43 cellular contexts compared by ENCODE assay signal in genomic region chr22:23759566-23759965, GRCh38. TPM values are rescaled to one million over a fixed set of nuclear protein-coding genes. Genes with fewer than 3 reads are reported as not detected.
"Had no signal": no experiment of that assay in that cellular context is flagged by ENCODE, and none has a peak within 500 bp of the region (broad histone marks: within the 10 kb centered on the region; RNA-seq: fewer than 3 reads in every experiment).

No MANE protein-coding gene starts in this region.

- H3K4me3 Mint-ChIP-seq: activated naive CD4-positive, alpha-beta T cell treated with anti-CD3 and anti-CD28 coated beads for 36 hours; activated naive CD4-positive, alpha-beta T cell treated with anti-CD3 and anti-CD28 coated beads, Interleukin-2, amount 10 ng/mL, durations not matched to agents 7 days and 5 days; activated naive CD4-positive, alpha-beta T cell treated with anti-CD3 and anti-CD28 coated beads, Interleukin-2, amount 50 U/mL, for 24 hours; activated naive CD8-positive, alpha-beta T cell; activated naive CD8-positive, alpha-beta T cell treated with anti-CD3 and anti-CD28 coated beads for 36 hours; activated naive CD8-positive, alpha-beta T cell treated with anti-CD3 and anti-CD28 coated beads, Interleukin-2, amount 10 ng/mL, durations not matched to agents 7 days and 5 days; activated naive CD8-positive, alpha-beta T cell treated with anti-CD3 and anti-CD28 coated beads, Interleukin-2, amount 50 U/mL, for 24 hours; activated T-cell treated with anti-CD3 and anti-CD28 coated beads, Interleukin-2, amount 50 U/mL, for 24 hours; activated T-cell treated with anti-CD3 and anti-CD28 coated beads, Interleukin-2, amount 50 U/mL, for 4 hours; activated T-cell treated with anti-CD3 and anti-CD28 coated beads, Interleukin-2, amount 50 U/mL, for 72 hours; activated T-helper 1 cell treated with anti-CD3 and anti-CD28 coated beads, Interleukin-12 subunit alpha, Interleukin-12 subunit beta, Interleukin-2, Interleukin-4 antibody, amounts not matched to agents 30 ng/mL and 10 ng/mL and 1 ng/mL, durations not matched to agents 14 hours and 24 hours and 36 hours; activated T-helper 17 cell treated with anti-CD3 and anti-CD28 coated beads, Interleukin-2, amount 50 U/mL, for 72 hours; brain; central memory CD8-positive, alpha-beta T cell had no signal

- FAIRE-seq: astrocyte, bronchial epithelial cell had no signal

- H3K36me3 Mint-ChIP-seq: activated naive CD4-positive, alpha-beta T cell treated with anti-CD3 and anti-CD28 coated beads, Interleukin-2, amount 50 U/mL, for 24 hours; activated naive CD4-positive, alpha-beta T cell treated with anti-CD3 and anti-CD28 coated beads, Interleukin-2, amount 50 U/mL, for 72 hours; activated naive CD8-positive, alpha-beta T cell; brain had no signal

- DNase-seq: activated effector memory CD4-positive, alpha-beta T cell treated with anti-CD3 and anti-CD28 coated beads, Interleukin-2, amount 50 U/mL, for 16 hours; activated effector memory CD4-positive, alpha-beta T cell treated with Interleukin-2 at 50 U/mL for 16 hours; activated gamma-delta T cell; activated gamma-delta T cell treated with Interleukin-2 at 50 U/mL for 16 hours; activated naive CD4-positive, alpha-beta T cell; activated naive CD4-positive, alpha-beta T cell treated with anti-CD3 and anti-CD28 coated beads for 36 hours; activated naive CD4-positive, alpha-beta T cell treated with anti-CD3 and anti-CD28 coated beads, Interleukin-2, amount 10 ng/mL, durations not matched to agents 7 days and 5 days; activated naive CD4-positive, alpha-beta T cell treated with anti-CD3 and anti-CD28 coated beads, Interleukin-2, amount 50 U/mL, for 16 hours; activated naive CD4-positive, alpha-beta T cell treated with Interleukin-2 at 50 U/mL for 16 hours; activated naive CD8-positive, alpha-beta T cell treated with anti-CD3 and anti-CD28 coated beads for 36 hours; activated naive CD8-positive, alpha-beta T cell treated with anti-CD3 and anti-CD28 coated beads, Interleukin-2, amount 10 ng/mL, durations not matched to agents 7 days and 5 days; activated naive CD8-positive, alpha-beta T cell treated with anti-CD3 and anti-CD28 coated beads, Interleukin-2, amount 50 U/mL, for 24 hours; activated T-cell treated with anti-CD3 and anti-CD28 coated beads, Interleukin-2, amount 50 U/mL, for 1 hour; activated T-cell treated with anti-CD3 and anti-CD28 coated beads, Interleukin-2, amount 50 U/mL, for 24 hours; activated T-cell treated with anti-CD3 and anti-CD28 coated beads, Interleukin-2, amount 50 U/mL, for 4 hours; activated T-cell treated with anti-CD3 and anti-CD28 coated beads, Interleukin-2, amount 50 U/mL, for 48 hours; activated T-cell treated with anti-CD3 and anti-CD28 coated beads, Interleukin-2, amount 50 U/mL, for 72 hours; adrenal gland; amniotic stem cell; amygdala; anterior cingulate cortex; aorta; body of pancreas; brain microvascular endothelial cell; caudate nucleus; central memory CD4-positive, alpha-beta T cell; cerebellar nuclear complex had no signal

- H3K4me1 ChIP-seq: body of pancreas, breast epithelium had no signal

- ATAC-seq: activated naive CD4-positive, alpha-beta T cell treated with anti-CD3 and anti-CD28 coated beads, Interleukin-2, amount 50 U/mL, for 72 hours; activated naive CD8-positive, alpha-beta T cell treated with anti-CD3 and anti-CD28 coated beads, Interleukin-2, amount 50 U/mL, for 24 hours; activated T-cell treated with anti-CD3 and anti-CD28 coated beads, Interleukin-2, amount 50 U/mL, for 4 hours; activated T-cell treated with anti-CD3 and anti-CD28 coated beads, Interleukin-2, amount 50 U/mL, for 72 hours; activated T-helper 17 cell treated with anti-CD3 and anti-CD28 coated beads, Interleukin-2, amount 50 U/mL, for 72 hours; body of pancreas had no signal

- H3K27me3 ChIP-seq: adrenal gland, ascending aorta, body of pancreas, brain microvascular endothelial cell, breast epithelium, cardiac muscle cell had no signal

- H3K9me3 ChIP-seq: adrenal gland, ascending aorta, body of pancreas, breast epithelium had no signal

- H3K27ac ChIP-seq: adrenal gland, ascending aorta, body of pancreas, brain microvascular endothelial cell, breast epithelium, cardiac muscle cell had no signal

- H3K4me3 ChIP-seq: adrenal gland, ascending aorta, body of pancreas, breast epithelium, cardiac muscle cell had no signal

- H3K4me1 Mint-ChIP-seq: activated T-helper 17 cell treated with anti-CD3 and anti-CD28 coated beads, Interleukin-2, amount 50 U/mL, for 72 hours had no signal

- H3K36me3 ChIP-seq: adrenal gland, ascending aorta, brain microvascular endothelial cell, breast epithelium, cardiac muscle cell had no signal

- H3K27me3 Mint-ChIP-seq: activated naive CD4-positive, alpha-beta T cell treated with anti-CD3 and anti-CD28 coated beads, Interleukin-2, amount 50 U/mL, for 24 hours; activated naive CD8-positive, alpha-beta T cell; activated naive CD8-positive, alpha-beta T cell treated with anti-CD3 and anti-CD28 coated beads for 36 hours; activated naive CD8-positive, alpha-beta T cell treated with anti-CD3 and anti-CD28 coated beads, Interleukin-2, amount 50 U/mL, for 24 hours; activated T-cell treated with anti-CD3 and anti-CD28 coated beads, Interleukin-2, amount 50 U/mL, for 24 hours; activated T-helper 17 cell treated with anti-CD3 and anti-CD28 coated beads, Interleukin-2, amount 50 U/mL, for 72 hours; brain; central memory CD8-positive, alpha-beta T cell had no signal

- H3K27ac Mint-ChIP-seq: activated naive CD4-positive, alpha-beta T cell treated with anti-CD3 and anti-CD28 coated beads for 36 hours; activated naive CD4-positive, alpha-beta T cell treated with anti-CD3 and anti-CD28 coated beads, Interleukin-2, amount 10 ng/mL, durations not matched to agents 7 days and 5 days; activated naive CD8-positive, alpha-beta T cell; activated naive CD8-positive, alpha-beta T cell treated with anti-CD3 and anti-CD28 coated beads for 36 hours; activated naive CD8-positive, alpha-beta T cell treated with anti-CD3 and anti-CD28 coated beads, Interleukin-2, amount 10 ng/mL, durations not matched to agents 7 days and 5 days; activated naive CD8-positive, alpha-beta T cell treated with anti-CD3 and anti-CD28 coated beads, Interleukin-2, amount 50 U/mL, for 24 hours; activated T-cell treated with anti-CD3 and anti-CD28 coated beads, Interleukin-2, amount 50 U/mL, for 24 hours; activated T-cell treated with anti-CD3 and anti-CD28 coated beads, Interleukin-2, amount 50 U/mL, for 72 hours; activated T-helper 1 cell treated with anti-CD3 and anti-CD28 coated beads, Interleukin-12 subunit alpha, Interleukin-12 subunit beta, Interleukin-2, Interleukin-4 antibody, amounts not matched to agents 30 ng/mL and 10 ng/mL and 1 ng/mL, durations not matched to agents 14 hours and 24 hours and 36 hours; activated T-helper 17 cell treated with anti-CD3 and anti-CD28 coated beads, Interleukin-2, amount 50 U/mL, for 72 hours; activated T-helper 2 cell treated with anti-CD3 and anti-CD28 coated beads, Interferon-gamma antibody, Interleukin-2, Interleukin-4, amounts not matched to agents 10 μg/mL and 5 μg/mL and 100 μg/mL, durations not matched to agents 14 hours and 24 hours and 36 hours; brain had no signal

- H3K9me3 Mint-ChIP-seq: activated naive CD4-positive, alpha-beta T cell treated with anti-CD3 and anti-CD28 coated beads for 36 hours; activated naive CD4-positive, alpha-beta T cell treated with anti-CD3 and anti-CD28 coated beads, Interleukin-2, amount 10 ng/mL, durations not matched to agents 7 days and 5 days; activated naive CD4-positive, alpha-beta T cell treated with anti-CD3 and anti-CD28 coated beads, Interleukin-2, amount 50 U/mL, for 24 hours; activated naive CD4-positive, alpha-beta T cell treated with anti-CD3 and anti-CD28 coated beads, Interleukin-2, amount 50 U/mL, for 72 hours; activated naive CD8-positive, alpha-beta T cell treated with anti-CD3 and anti-CD28 coated beads for 36 hours; activated naive CD8-positive, alpha-beta T cell treated with anti-CD3 and anti-CD28 coated beads, Interleukin-2, amount 10 ng/mL, durations not matched to agents 7 days and 5 days; activated naive CD8-positive, alpha-beta T cell treated with anti-CD3 and anti-CD28 coated beads, Interleukin-2, amount 50 U/mL, for 24 hours; activated T-cell treated with anti-CD3 and anti-CD28 coated beads, Interleukin-2, amount 50 U/mL, for 24 hours; activated T-cell treated with anti-CD3 and anti-CD28 coated beads, Interleukin-2, amount 50 U/mL, for 4 hours; activated T-cell treated with anti-CD3 and anti-CD28 coated beads, Interleukin-2, amount 50 U/mL, for 72 hours; activated T-helper 1 cell treated with anti-CD3 and anti-CD28 coated beads, Interleukin-12 subunit alpha, Interleukin-12 subunit beta, Interleukin-2, Interleukin-4 antibody, amounts not matched to agents 30 ng/mL and 10 ng/mL and 1 ng/mL, durations not matched to agents 14 hours and 24 hours and 36 hours; activated T-helper 17 cell treated with anti-CD3 and anti-CD28 coated beads, Interleukin-2, amount 50 U/mL, for 72 hours; activated T-helper 2 cell treated with anti-CD3 and anti-CD28 coated beads, Interferon-gamma antibody, Interleukin-2, Interleukin-4, amounts not matched to agents 10 μg/mL and 5 μg/mL and 100 μg/mL, durations not matched to agents 14 hours and 24 hours and 36 hours; central memory CD8-positive, alpha-beta T cell had no signal

RNA-seq across cellular contexts. Expression of gene C22orf15, which starts 3.2 kb away (rescaled TPM):
- total RNA-seq: activated T-helper 17 cell treated with anti-CD3 and anti-CD28 coated beads, Interleukin-2, amount 50 U/mL, for 72 hours; ascending aorta; body of pancreas; breast epithelium; bronchial epithelial cell; cardiac muscle cell; cardiac septum; cerebellum; chondrocyte had no signal

RNA-seq across cellular contexts. Expression of gene VPREB3, which starts 5.3 kb away (rescaled TPM):
- total RNA-seq: activated naive CD4-positive, alpha-beta T cell treated with anti-CD3 and anti-CD28 coated beads for 36 hours; activated naive CD8-positive, alpha-beta T cell treated with anti-CD3 and anti-CD28 coated beads, Interleukin-2, amount 10 ng/mL, durations not matched to agents 7 days and 5 days; activated T-cell treated with anti-CD3 and anti-CD28 coated beads, Interleukin-2, amount 50 U/mL, for 4 hours; activated T-helper 1 cell treated with anti-CD3 and anti-CD28 coated beads, Interleukin-12 subunit alpha, Interleukin-12 subunit beta, Interleukin-2, Interleukin-4 antibody, amounts not matched to agents 30 ng/mL and 10 ng/mL and 1 ng/mL, durations not matched to agents 14 hours and 24 hours and 36 hours; activated T-helper 17 cell treated with anti-CD3 and anti-CD28 coated beads, Interleukin-2, amount 50 U/mL, for 72 hours; activated T-helper 2 cell treated with anti-CD3 and anti-CD28 coated beads, Interferon-gamma antibody, Interleukin-2, Interleukin-4, amounts not matched to agents 10 μg/mL and 5 μg/mL and 100 μg/mL, durations not matched to agents 14 hours and 24 hours and 36 hours; ascending aorta; body of pancreas; breast epithelium; bronchial epithelial cell; cerebellum; chondrocyte had no signal
- polyA plus RNA-seq: aorta had no signal
